In the genomic region with DNA sequence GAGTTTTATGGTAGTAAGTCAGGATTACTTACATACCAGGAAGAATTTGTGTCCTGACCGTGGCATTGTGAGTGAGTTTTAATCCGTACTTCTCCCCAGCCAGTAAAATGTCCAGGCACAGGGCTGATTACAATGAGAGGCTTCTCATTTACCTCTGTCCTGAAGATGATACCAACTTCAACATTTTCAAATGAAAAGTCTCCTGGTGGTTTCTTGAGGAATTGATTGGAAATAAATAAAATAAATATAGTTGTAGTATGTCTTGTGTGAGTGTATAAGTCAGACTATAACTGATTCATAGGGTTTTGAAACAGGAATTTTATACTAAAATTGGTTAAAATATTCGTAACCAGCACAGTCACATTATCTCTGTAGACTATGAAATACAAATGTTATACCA, we compare ENCODE assay signal across 19 cellular contexts.
DNase-seq lines count a peak whose midpoint lies in the region; ATAC-seq and TF ChIP-seq lines count a peak whose summit lies in the region.
"Had no signal": no experiment of that assay in that cellular context is flagged by ENCODE, and none has a peak within 500 bp of the region (broad histone marks: within the 10 kb centered on the region; RNA-seq: fewer than 3 reads in every experiment).

No MANE protein-coding gene starts in this region.

- H3K4me3 Mint-ChIP-seq in HFFc6 (no peak overlapping the region), neural crest cell (no peak overlapping the region)
- H3K4me3 Mint-ChIP-seq: B cell; CD8-positive, alpha-beta T cell had no signal

- intact Hi-C loops in OCI-LY7 (cut with micrococcal nuclease; ENCODE audit: unreplicated experiment), result no loop called here

- H3K36me3 ChIP-seq in brain microvascular endothelial cell (replicated peaks) (no peaks in the 10 kb centered on the region), OCI-LY7 (ENCODE audit: insufficient read depth, low read length) (no peaks in the 10 kb centered on the region)
- H3K36me3 ChIP-seq: BLaER1 treated with 17β-estradiol and CSF1 and Interleukin-3, amounts not matched to agents 10 nM and 100 nM had no signal

- peaks cover 15% of the 10 kb centered on the region for H3K36me3 Mint-ChIP-seq in HFFc6 (ENCODE audit: low read depth)
- no peaks in the 10 kb centered on the region for H3K36me3 Mint-ChIP-seq in neural crest cell (ENCODE audit: low read depth)
- H3K36me3 Mint-ChIP-seq: CD8-positive, alpha-beta T cell had no signal

- peak; percentile 56 for TF ChIP-seq CTCF in HFFc6 (IDR thresholded peaks at IDR 0.05)
- peak; percentile 10 for TF ChIP-seq CTCF in brain microvascular endothelial cell (IDR thresholded peaks at IDR 0.05; ENCODE audit: low read depth, low read length, missing control alignments)
- TF ChIP-seq CTCF in neural crest cell (conservative IDR thresholded peaks at IDR 0.05), result peak; percentile 31
- no peak for TF ChIP-seq CTCF in OCI-LY7 (conservative IDR thresholded peaks at IDR 0.05; ENCODE audit: low read length)

- no peak overlapping the region for H3K4me2 ChIP-seq in OCI-LY7 (ENCODE audit: low read length)
- H3K4me2 ChIP-seq: BLaER1 treated with 17β-estradiol and CSF1 and Interleukin-3, amounts not matched to agents 10 nM and 100 nM had no signal

- no peaks in the 10 kb centered on the region for H3K27me3 ChIP-seq in brain microvascular endothelial cell (replicated peaks)
- H3K27me3 ChIP-seq: BLaER1 treated with 17β-estradiol and CSF1 and Interleukin-3, amounts not matched to agents 10 nM and 100 nM had no signal

- in situ Hi-C loops in brain microvascular endothelial cell (cut with HindIII; ENCODE audit: low pct_ligation_motif_present, low sequenced_read_pairs), result no loop called here

- no peaks in the 10 kb centered on the region for H3K9me2 ChIP-seq in OCI-LY7 (ENCODE audit: insufficient read depth, low read length)

- H3K79me2 ChIP-seq in OCI-LY7 (ENCODE audit: insufficient read depth, low read depth, low read length), result no peaks in the 10 kb centered on the region

- H4K20me1 ChIP-seq in OCI-LY7 (ENCODE audit: insufficient read depth, low read length), result no peaks in the 10 kb centered on the region
- H4K20me1 ChIP-seq: BLaER1 treated with 17β-estradiol and CSF1 and Interleukin-3, amounts not matched to agents 10 nM and 100 nM had no signal

- H3K9me3 Mint-ChIP-seq in HFFc6, result peaks cover 4% of the 10 kb centered on the region; the same call in 1 of the 2 replicates
- no peaks in the 10 kb centered on the region for H3K9me3 Mint-ChIP-seq in neural crest cell

- H3K27ac Mint-ChIP-seq in HFFc6 (no peak overlapping the region), neural crest cell (ENCODE audit: unreplicated experiment) (no peak overlapping the region)
- H3K27ac Mint-ChIP-seq: B cell; CD8-positive, alpha-beta T cell had no signal

- no peaks in the 10 kb centered on the region for H3K27me3 Mint-ChIP-seq in HFFc6 (ENCODE audit: insufficient read depth)
- H3K27me3 Mint-ChIP-seq in neural crest cell (ENCODE audit: low read depth), result no peaks in the 10 kb centered on the region
- H3K27me3 Mint-ChIP-seq: B cell had no signal

- CTCF ChIA-PET in OCI-LY7 (lab: Charles Lee; ENCODE audit: unreplicated experiment), result no interaction called here

- BruUV-seq in OCI-LY7 (replicated peaks; lab: Mats Ljungman, UMichigan), result no TSS peak

- DNase-seq in HFFc6, result no peak
- no peak for DNase-seq in brain microvascular endothelial cell
- DNase-seq in epithelial cell of prostate (ENCODE audit: low read depth, low spot score), result no peak
- no peak for DNase-seq in neural crest cell (ENCODE audit: low read depth, low spot score)
- no peak for DNase-seq in OCI-LY7 (ENCODE audit: low spot score)
- DNase-seq: Calu3; CD8-positive, alpha-beta T cell; DMS79 treated with DMSO at 0.1 percent for 48 hours; GF-D8; GOT3; H7; IMR-90 had no signal

- H3K9me3 ChIP-seq in OCI-LY7 (ENCODE audit: low read length), result no peaks in the 10 kb centered on the region

- no peaks in the 10 kb centered on the region for H3K4me1 ChIP-seq in OCI-LY7 (ENCODE audit: insufficient read depth, low read length, poor library complexity, severe bottlenecking)
- H3K4me1 ChIP-seq: BLaER1 treated with 17β-estradiol and CSF1 and Interleukin-3, amounts not matched to agents 10 nM and 100 nM had no signal

- H3K4me1 Mint-ChIP-seq in HFFc6 (ENCODE audit: low read depth), result peaks cover 44% of the 10 kb centered on the region
- H3K4me1 Mint-ChIP-seq in neural crest cell, result no peaks in the 10 kb centered on the region
- H3K4me1 Mint-ChIP-seq: B cell had no signal

- no peak overlapping the region for H3K27ac ChIP-seq in brain microvascular endothelial cell
- H3K27ac ChIP-seq in epithelial cell of prostate, result peak overlapping the region; percentile 99
- no peak overlapping the region for H3K27ac ChIP-seq in OCI-LY7 (ENCODE audit: low read depth, low read length, poor library complexity, severe bottlenecking)
- H3K27ac ChIP-seq: BLaER1 treated with 17β-estradiol and CSF1 and Interleukin-3, amounts not matched to agents 10 nM and 100 nM had no signal

- H3K4me3 ChIP-seq in brain microvascular endothelial cell (ENCODE audit: low read depth, low read length) (no peak overlapping the region), OCI-LY7 (ENCODE audit: low read depth, low read length, poor library complexity, severe bottlenecking) (no peak overlapping the region)
- H3K4me3 ChIP-seq: BLaER1 treated with 17β-estradiol and CSF1 and Interleukin-3, amounts not matched to agents 10 nM and 100 nM; K562 had no signal

- POLR2A ChIA-PET in OCI-LY7 (lab: Charles Lee), result interaction anchor here (0.6 kb wide), 1 partner anchor 19 kb away, joined by 3 read pairs; no protein-coding TSS in a partner anchor

- ATAC-seq in GM21526 (IDR thresholded peaks at IDR 0.05; ENCODE audit: low FRiP score, unreplicated experiment) (no peak), HG02610 (IDR thresholded peaks at IDR 0.05; ENCODE audit: unreplicated experiment) (no peak), HG02798 (IDR thresholded peaks at IDR 0.05; ENCODE audit: poor library complexity, unreplicated experiment) (no peak)
- ATAC-seq: CD8-positive, alpha-beta T cell; HCT116; K562 had no signal

- no peak overlapping the region for H2AFZ ChIP-seq in OCI-LY7 (ENCODE audit: low read length)
